Comparison of ENCODE assay signal across 8 cellular contexts in genomic region chr3:9769012-9769411, GRCh38. TPM values are rescaled to one million over a fixed set of nuclear protein-coding genes. Genes with fewer than 3 reads are reported as not detected.
DNase-seq lines count a peak whose midpoint lies in the region; ATAC-seq, FAIRE-seq and TF ChIP-seq lines count a peak whose summit lies in the region.

No MANE protein-coding gene starts in this region.

- 0 out of 2 replicates have a peak, but pooled peaks have one; percentile 21 for TF ChIP-seq POLR2A in Raji (IDR thresholded peaks at IDR 0.05; ENCODE audit: insufficient read depth, low read depth, low read length)

- H3K4me1 ChIP-seq in neuronal stem cell (ENCODE audit: control insufficient read depth in 2 of 2, insufficient read depth in 1 of 2, low read depth in 1 of 2, low read length in 2 of 2): peaks cover 0 to 13% of the 10 kb centered on the region in 2 donors

- H3K27ac ChIP-seq in neuronal stem cell (replicated peaks; ENCODE audit: low read length): no peak overlapping the region

- peak overlapping the region; percentile 74 for H3K9ac ChIP-seq in neuronal stem cell (ENCODE audit: low read depth, low read length, poor library complexity)

- no peak for DNase-seq in CD14-positive monocyte (ENCODE audit: low spot score)
- DNase-seq in endothelial cell (ENCODE audit: low spot score): no peak
- DNase-seq in neuronal stem cell (ENCODE audit: low spot score): no peak
- DNase-seq in urothelium cell line (ENCODE audit: low spot score): no peak
- no peak for DNase-seq in superior temporal gyrus (ENCODE audit: extremely low spot score)

- no peak overlapping the region for H3K14ac ChIP-seq in neuronal stem cell (ENCODE audit: low read length)

- peak overlapping the region; percentile 84 for H2BK15ac ChIP-seq in neuronal stem cell (ENCODE audit: low read length)

- H4K8ac ChIP-seq in neuronal stem cell (ENCODE audit: low read depth, low read length): no peak overlapping the region

- H3K4me2 ChIP-seq in neuronal stem cell (ENCODE audit: insufficient read depth, low read length, poor library complexity, severe bottlenecking): no peak overlapping the region

- peaks cover 4% of the 10 kb centered on the region for H3K79me1 ChIP-seq in neuronal stem cell (ENCODE audit: low read depth, low read length)

- H2BK5ac ChIP-seq in neuronal stem cell (ENCODE audit: low read length): no peak overlapping the region

- H3K4me3 ChIP-seq in neuronal stem cell (ENCODE audit: low read length in 2 of 2): peak overlapping the region; percentile 42 to 82

- TF ChIP-seq CTCF in CD14-positive monocyte (IDR thresholded peaks at IDR 0.05) (no peak), endothelial cell (IDR thresholded peaks at IDR 0.05; ENCODE audit: unreplicated experiment) (no peak)

- peak overlapping the region; percentile 41 for H3K4ac ChIP-seq in neuronal stem cell (ENCODE audit: low read length)

- H3K9me3 ChIP-seq in neuronal stem cell (replicated peaks in 1 of 2; ENCODE audit: control insufficient read depth in 2 of 2, insufficient read depth in 1 of 2, low read depth in 1 of 2, low read length in 2 of 2): peaks cover 0 to 2% of the 10 kb centered on the region in 2 donors

- peak overlapping the region in 5 of 7 donors; percentile 34 to 84 (median 74) for H3K27ac Mint-ChIP-seq in CD14-positive monocyte
- no peak overlapping the region for H3K27ac Mint-ChIP-seq in endothelial cell (ENCODE audit: unreplicated experiment)

- H2AFZ ChIP-seq in neuronal stem cell (ENCODE audit: low read length): no peak overlapping the region

- no peak overlapping the region for H3K18ac ChIP-seq in neuronal stem cell (ENCODE audit: low read length)

- H3K27me3 Mint-ChIP-seq in CD14-positive monocyte (ENCODE audit: low read depth in 3 of 3) (peaks cover 0 to 16% (median 12%) of the 10 kb centered on the region in 3 donors), endothelial cell (ENCODE audit: unreplicated experiment) (peaks cover 10% of the 10 kb centered on the region)

- H3K23ac ChIP-seq in neuronal stem cell (ENCODE audit: low read depth, low read length, poor library complexity): peak overlapping the region; percentile 81

- H3K4me3 Mint-ChIP-seq in CD14-positive monocyte (peak overlapping the region; percentile 89 to 95), endothelial cell (ENCODE audit: unreplicated experiment) (peak overlapping the region; percentile 49)

- FAIRE-seq in urothelium cell line (lab: Jason Lieb, UNC): no peak

- intact Hi-C loops in CD14-positive monocyte (cut with micrococcal nuclease): no loop called here

- ATAC-seq in GM21515 (IDR thresholded peaks at IDR 0.05; ENCODE audit: unreplicated experiment): no peak
- no peak for ATAC-seq in HG03159 (IDR thresholded peaks at IDR 0.05; ENCODE audit: unreplicated experiment)

- peaks cover 57% of the 10 kb centered on the region for H3K4me1 Mint-ChIP-seq in CD14-positive monocyte
- peaks cover 30% of the 10 kb centered on the region for H3K4me1 Mint-ChIP-seq in endothelial cell (ENCODE audit: unreplicated experiment)

- peak overlapping the region; percentile 8 for H2AK5ac ChIP-seq in neuronal stem cell (ENCODE audit: low read depth, low read length)

- peaks cover 9 to 18% of the 10 kb centered on the region in 2 donors for H3K36me3 ChIP-seq in neuronal stem cell (replicated peaks in 1 of 2; ENCODE audit: control insufficient read depth in 2 of 2, insufficient read depth in 2 of 2, low read length in 2 of 2)

- peaks cover 20 to 35% of the 10 kb centered on the region in 2 donors for H3K36me3 Mint-ChIP-seq in CD14-positive monocyte
- H3K36me3 Mint-ChIP-seq in endothelial cell (ENCODE audit: low read depth, unreplicated experiment): peaks cover 7% of the 10 kb centered on the region

- WGBS in neuronal stem cell (ENCODE audit: extremely low coverage in 2 of 2, insufficient read length in 2 of 2, insufficient replicate concordance in 1 of 2), 2 donors: 100% methylated on average over 1 of the region's 5 CpGs; no CpG with 5 or more reads in 1 of the 2 donors

- H3K27me3 ChIP-seq in neuronal stem cell (ENCODE audit: control insufficient read depth in 3 of 3, insufficient read depth in 3 of 3, low read depth in 1 of 3, low read length in 3 of 3): no peaks in the 10 kb centered on the region

- H2BK12ac ChIP-seq in neuronal stem cell (ENCODE audit: low read length): no peak overlapping the region

- peak overlapping the region; percentile 59 for H4K91ac ChIP-seq in neuronal stem cell (ENCODE audit: low read depth, low read length, poor library complexity)

- H3K9me3 Mint-ChIP-seq in CD14-positive monocyte (peaks cover 0 to 1% (median 0%) of the 10 kb centered on the region in 7 donors), endothelial cell (ENCODE audit: unreplicated experiment) (no peaks in the 10 kb centered on the region)

- H2BK120ac ChIP-seq in neuronal stem cell (ENCODE audit: low read depth, low read length): no peak overlapping the region

RNA-seq across cellular contexts. Expression of gene CAMK1, which starts 0.7 kb away (rescaled TPM):
- polyA plus RNA-seq in CD14-positive monocyte: 100 to 1,000 TPM; 118 to 137 TPM
- 6.0 TPM for total RNA-seq in endothelial cell (ENCODE audit: unreplicated experiment)
- polyA plus RNA-seq in neuronal stem cell (2013, experiment 1 of 2): 15.0 TPM
- 14.5 TPM for polyA plus RNA-seq in neuronal stem cell (2013, experiment 2 of 2)

RNA-seq across cellular contexts. Expression of gene OGG1, which starts 19.3 kb away (rescaled TPM):
- 10 to 100 TPM; 17.4 to 20.5 TPM for polyA plus RNA-seq in CD14-positive monocyte
- 22.2 TPM for total RNA-seq in endothelial cell (ENCODE audit: unreplicated experiment)
- polyA plus RNA-seq in neuronal stem cell (2013, experiment 1 of 2): 24.0 TPM
- 27.1 TPM for polyA plus RNA-seq in neuronal stem cell (2013, experiment 2 of 2)

RNA-seq across cellular contexts. Expression of gene TADA3, which starts 23.3 kb away (rescaled TPM):
- polyA plus RNA-seq in CD14-positive monocyte: 10 to 100 TPM; 36.1 to 46.9 TPM
- 35.4 TPM for total RNA-seq in endothelial cell (ENCODE audit: unreplicated experiment)
- 66.2 TPM for polyA plus RNA-seq in neuronal stem cell (2013, experiment 1 of 2)
- polyA plus RNA-seq in neuronal stem cell (2013, experiment 2 of 2): 65.3 TPM

RNA-seq across cellular contexts. Expression of gene ARPC4, which starts 23.9 kb away (rescaled TPM):
- polyA plus RNA-seq in CD14-positive monocyte: 100 to 1,000 TPM; 389 to 390 TPM
- 203 TPM for total RNA-seq in endothelial cell (ENCODE audit: unreplicated experiment)
- polyA plus RNA-seq in neuronal stem cell (2013, experiment 1 of 2): 49.1 TPM
- polyA plus RNA-seq in neuronal stem cell (2013, experiment 2 of 2): 46.8 TPM

RNA-seq across cellular contexts. Expression of gene BRPF1, which starts 37.5 kb away (rescaled TPM):
- 10 to 100 TPM in 1 of 2 donors, 1 to 10 TPM in 1; 5.1 to 10.4 TPM for polyA plus RNA-seq in CD14-positive monocyte
- 40.6 TPM for total RNA-seq in endothelial cell (ENCODE audit: unreplicated experiment)
- polyA plus RNA-seq in neuronal stem cell (2013, experiment 1 of 2): 8.1 TPM
- 8.2 TPM for polyA plus RNA-seq in neuronal stem cell (2013, experiment 2 of 2)
